Comparison of ENCODE assay signal across 1 cellular context in genomic region chr3:14138878-14139659, GRCh38.
TF ChIP-seq lines count a peak whose summit lies in the region.

No MANE protein-coding gene starts in this region.

TF ChIP-seq in H1, 55 proteins besides CTCF, POLR2A, EP300 and RAD21:
- no peak for TF ChIP-seq KDM4A (IDR thresholded peaks at IDR 0.05; ENCODE audit: low read depth, low read length, severe bottlenecking)
- no peak for TF ChIP-seq TCF12 (IDR thresholded peaks at IDR 0.05; ENCODE audit: low read depth, low read length)
- no peak for TF ChIP-seq MAFK (IDR thresholded peaks at IDR 0.05; ENCODE audit: low read depth, low read length)
- TF ChIP-seq BACH1 (IDR thresholded peaks at IDR 0.05; ENCODE audit: low read length): no peak
- TF ChIP-seq JUN (IDR thresholded peaks at IDR 0.05; ENCODE audit: low read depth, low read length): no peak
- TF ChIP-seq RNF2 (IDR thresholded peaks at IDR 0.05; ENCODE audit: borderline replicate concordance, low read depth, low read length, missing control alignments, poor library complexity, severe bottlenecking): no peak
- no peak for TF ChIP-seq ATF2 (IDR thresholded peaks at IDR 0.05; ENCODE audit: low read length)
- no peak for TF ChIP-seq NRF1 (IDR thresholded peaks at IDR 0.05; ENCODE audit: low read depth, low read length)
- TF ChIP-seq SIX5 (IDR thresholded peaks at IDR 0.05; ENCODE audit: low read depth, low read length): no peak
- no peak for TF ChIP-seq EGR1 (IDR thresholded peaks at IDR 0.05; ENCODE audit: borderline replicate concordance, low read depth, low read length)
- TF ChIP-seq SAP30 (IDR thresholded peaks at IDR 0.05; ENCODE audit: insufficient read depth, insufficient replicate concordance, low read length): no peak
- no peak for TF ChIP-seq GABPA (IDR thresholded peaks at IDR 0.05; ENCODE audit: borderline replicate concordance, insufficient read depth, low read length)
- no peak for TF ChIP-seq YY1 (IDR thresholded peaks at IDR 0.05; ENCODE audit: low read depth, low read length)
- no peak for TF ChIP-seq CBX8 (IDR thresholded peaks at IDR 0.05; ENCODE audit: borderline replicate concordance, low read depth, low read length)
- no peak for TF ChIP-seq BCL11A (IDR thresholded peaks at IDR 0.05; ENCODE audit: low read depth in 2 of 2, low read length in 2 of 2)
